1 cellular context compared by ENCODE assay signal in genomic region chr1:32953495-32953894, GRCh38.
TF ChIP-seq lines count a peak whose summit lies in the region.

No MANE protein-coding gene starts in this region.

TF ChIP-seq in IMR-90, 13 proteins besides CTCF, POLR2A, EP300 and RAD21 (continued from another document):
- no peak for TF ChIP-seq MXI1 (IDR thresholded peaks at IDR 0.05; ENCODE audit: borderline replicate concordance, low read depth, low read length)
